In the genomic region with DNA sequence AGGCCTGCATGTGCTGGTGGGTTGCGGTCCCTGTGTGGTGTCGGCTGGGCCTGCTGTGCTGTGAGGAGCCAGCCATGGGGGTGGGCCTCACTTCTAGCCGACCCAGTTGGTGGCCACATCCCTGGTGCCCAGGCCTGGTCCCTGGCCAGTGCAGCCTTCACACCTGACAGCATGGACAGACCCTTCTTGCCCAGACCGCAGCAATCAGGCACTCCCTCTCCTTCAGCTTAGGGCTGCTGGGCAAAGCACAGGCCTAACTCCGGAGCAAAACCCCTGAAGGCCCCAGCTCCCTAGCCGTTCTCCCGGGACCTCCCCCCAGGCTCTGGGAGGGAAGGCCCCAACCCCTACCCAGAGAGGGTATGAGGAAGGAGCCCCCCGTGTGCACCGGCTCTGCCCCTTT, we compare ENCODE assay signal across 26 cellular contexts.
"Had no signal": no experiment of that assay in that cellular context is flagged by ENCODE, and none has a peak within 500 bp of the region (broad histone marks: within the 10 kb centered on the region; RNA-seq: fewer than 3 reads in every experiment).

No MANE protein-coding gene starts in this region.

- H3K4me3 Mint-ChIP-seq: activated CD4-positive, alpha-beta memory T cell treated with anti-CD3 and anti-CD28 coated beads for 36 hours; activated CD4-positive, alpha-beta T cell treated with anti-CD3 and anti-CD28 coated beads, Interleukin-2, amount 10 ng/mL, durations not matched to agents 7 days and 5 days; activated naive CD4-positive, alpha-beta T cell treated with anti-CD3 and anti-CD28 coated beads, Interleukin-2, amount 10 ng/mL, durations not matched to agents 7 days and 5 days; activated naive CD8-positive, alpha-beta T cell treated with anti-CD3 and anti-CD28 coated beads for 36 hours; activated T-cell treated with anti-CD3 and anti-CD28 coated beads, Interleukin-2, amount 50 U/mL, for 4 hours had no signal

- H3K4me3 ChIP-seq: breast epithelium, SK-N-MC had no signal

- H3K27me3 ChIP-seq: breast epithelium had no signal

- H3K27ac ChIP-seq: breast epithelium, KMS-11, SK-N-MC, VCaP had no signal

- H3K36me3 Mint-ChIP-seq: activated CD4-positive, alpha-beta memory T cell treated with anti-CD3 and anti-CD28 coated beads for 36 hours; activated naive CD4-positive, alpha-beta T cell treated with anti-CD3 and anti-CD28 coated beads, Interleukin-2, amount 10 ng/mL, durations not matched to agents 7 days and 5 days; activated naive CD8-positive, alpha-beta T cell treated with anti-CD3 and anti-CD28 coated beads for 36 hours had no signal

- H3K9me3 ChIP-seq: breast epithelium had no signal

- H3K9me3 Mint-ChIP-seq: activated CD4-positive, alpha-beta memory T cell treated with anti-CD3 and anti-CD28 coated beads for 36 hours; activated CD4-positive, alpha-beta T cell treated with anti-CD3 and anti-CD28 coated beads, Interleukin-2, amount 10 ng/mL, durations not matched to agents 7 days and 5 days; activated naive CD4-positive, alpha-beta T cell treated with anti-CD3 and anti-CD28 coated beads, Interleukin-2, amount 10 ng/mL, durations not matched to agents 7 days and 5 days; activated naive CD8-positive, alpha-beta T cell treated with anti-CD3 and anti-CD28 coated beads for 36 hours; activated T-cell treated with anti-CD3 and anti-CD28 coated beads, Interleukin-2, amount 50 U/mL, for 4 hours had no signal

- DNase-seq: activated CD4-positive, alpha-beta memory T cell treated with anti-CD3 and anti-CD28 coated beads for 36 hours; activated CD4-positive, alpha-beta T cell treated with anti-CD3 and anti-CD28 coated beads, Interleukin-2, amount 10 ng/mL, durations not matched to agents 7 days and 5 days; activated CD4-positive, CD25-positive, alpha-beta regulatory T cell; activated CD8-positive, alpha-beta memory T cell treated with anti-CD3 and anti-CD28 coated beads for 24 hours; activated gamma-delta T cell treated with Interleukin-2 at 50 U/mL for 16 hours; activated naive CD4-positive, alpha-beta T cell treated with anti-CD3 and anti-CD28 coated beads, Interleukin-2, amount 10 ng/mL, durations not matched to agents 7 days and 5 days; activated naive CD8-positive, alpha-beta T cell treated with anti-CD3 and anti-CD28 coated beads for 36 hours; activated T-cell treated with anti-CD3 and anti-CD28 coated beads, Interleukin-2, amount 50 U/mL, for 4 hours; anterior cingulate cortex; MM.1S; NCI-H1105; NCI-H1436; NCI-H1694 treated with DMSO at 0.1 percent for 48 hours; NCI-H2081; NCI-H510A treated with DMSO at 0.1 percent for 48 hours; NCI-H69; NK-92 treated with Interleukin-12 subunit alpha and Interleukin-12 subunit beta, amount 100 ng/mL, for 24 hours; OCI-M1; RPMI8226; SIG-M5; T-helper 1 cell had no signal

- H3K4me1 ChIP-seq: breast epithelium had no signal

- H3K4me1 Mint-ChIP-seq: activated CD4-positive, alpha-beta T cell treated with anti-CD3 and anti-CD28 coated beads, Interleukin-2, amount 10 ng/mL, durations not matched to agents 7 days and 5 days; activated naive CD4-positive, alpha-beta T cell treated with anti-CD3 and anti-CD28 coated beads, Interleukin-2, amount 10 ng/mL, durations not matched to agents 7 days and 5 days; activated naive CD8-positive, alpha-beta T cell treated with anti-CD3 and anti-CD28 coated beads for 36 hours had no signal

- ATAC-seq: activated T-cell treated with anti-CD3 and anti-CD28 coated beads, Interleukin-2, amount 50 U/mL, for 4 hours; Panc1 had no signal

- H3K36me3 ChIP-seq: breast epithelium had no signal

- H3K27ac Mint-ChIP-seq: activated CD4-positive, alpha-beta memory T cell treated with anti-CD3 and anti-CD28 coated beads for 36 hours; activated CD4-positive, alpha-beta T cell treated with anti-CD3 and anti-CD28 coated beads, Interleukin-2, amount 10 ng/mL, durations not matched to agents 7 days and 5 days; activated naive CD4-positive, alpha-beta T cell treated with anti-CD3 and anti-CD28 coated beads, Interleukin-2, amount 10 ng/mL, durations not matched to agents 7 days and 5 days; activated naive CD8-positive, alpha-beta T cell treated with anti-CD3 and anti-CD28 coated beads for 36 hours had no signal

- H3K27me3 Mint-ChIP-seq: activated CD4-positive, alpha-beta memory T cell treated with anti-CD3 and anti-CD28 coated beads for 36 hours; activated CD4-positive, alpha-beta T cell treated with anti-CD3 and anti-CD28 coated beads, Interleukin-2, amount 10 ng/mL, durations not matched to agents 7 days and 5 days; activated naive CD8-positive, alpha-beta T cell treated with anti-CD3 and anti-CD28 coated beads for 36 hours had no signal
